In the genomic region with DNA sequence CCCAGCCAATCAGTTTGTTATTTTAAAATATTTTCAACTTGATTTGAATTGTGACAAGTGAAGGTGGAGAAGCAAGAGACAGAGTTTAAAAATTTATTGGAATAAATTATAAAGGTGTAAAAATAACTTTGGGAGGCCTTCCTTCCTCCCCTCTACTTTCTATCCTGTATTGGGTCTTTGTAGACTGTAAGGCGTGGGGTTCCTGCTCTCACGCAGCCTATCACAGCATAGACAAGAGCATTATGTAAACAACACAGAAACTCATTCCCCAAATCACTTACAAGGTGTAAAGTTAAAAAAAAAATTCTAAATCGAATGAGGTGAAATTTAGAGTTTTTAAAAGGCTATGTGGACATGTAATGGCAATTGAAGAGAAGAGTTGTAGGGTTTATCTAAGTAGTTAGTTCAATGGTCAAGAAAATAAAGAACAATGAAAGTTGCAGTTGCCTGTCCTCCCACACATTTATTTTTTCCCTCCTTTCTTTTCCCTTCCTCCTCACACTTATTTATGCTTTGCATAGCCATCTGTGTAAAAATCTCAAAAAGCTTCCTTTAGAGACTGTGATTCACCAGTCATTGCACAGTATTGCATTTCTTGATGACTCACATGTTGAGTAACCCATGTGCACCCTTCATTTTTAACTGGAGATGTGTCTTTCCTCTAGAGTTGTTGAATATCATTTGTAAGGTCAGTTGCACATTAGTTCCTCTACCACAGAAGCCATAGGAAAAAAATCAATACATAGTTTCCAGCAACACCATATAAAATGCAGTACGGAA, we compare ENCODE assay signal across 8 cellular contexts.
DNase-seq lines count a peak whose midpoint lies in the region; ATAC-seq, FAIRE-seq and TF ChIP-seq lines count a peak whose summit lies in the region.

No MANE protein-coding gene starts in this region.

- intact Hi-C loops in Right ventricle myocardium superior (cut with DNase I) (no loop called here), cardiac septum (cut with DNase I) (no loop called here)

- no peak for FAIRE-seq in urothelium cell line (lab: Jason Lieb, UNC)

- peak; percentile 15 for DNase-seq in Right ventricle myocardium superior
- no peak for DNase-seq in cardiac septum (ENCODE audit: low spot score)
- peak in 1 of 2 experiments; percentile 84 for DNase-seq in SJSA1 (ENCODE audit: low read depth in 1 of 2, low spot score in 2 of 2)
- DNase-seq in fibroblast of villous mesenchyme (ENCODE audit: low read depth), result peak; percentile 96
- DNase-seq in urothelium cell line (ENCODE audit: low spot score), result peak; percentile 60
- DNase-seq in DMS114 treated with DMSO at 0.1 percent for 48 hours (lab: John Stamatoyannopoulos, UW; ENCODE audit: unreplicated experiment), result no peak
- DNase-seq in NCI-H1436 treated with DMSO at 0.1 percent for 48 hours (lab: John Stamatoyannopoulos, UW), result no peak

- peaks cover 21% of the 10 kb centered on the region for H3K4me1 ChIP-seq in SJSA1 (replicated peaks)

- H3K27ac ChIP-seq in SJSA1, result peak overlapping the region; percentile 94

- H3K9me3 ChIP-seq in SJSA1 (replicated peaks), result no peaks in the 10 kb centered on the region

- H3K36me3 ChIP-seq in SJSA1, result peaks cover 23% of the 10 kb centered on the region

- no peaks in the 10 kb centered on the region for H3K27me3 ChIP-seq in SJSA1 (replicated peaks)

- no peak for TF ChIP-seq CTCF in fibroblast of villous mesenchyme (IDR thresholded peaks at IDR 0.05; ENCODE audit: insufficient read depth, low read depth, low read length)

- ATAC-seq in Right ventricle myocardium superior (ENCODE audit: poor library complexity), result no peak
- ATAC-seq in GM19455 (IDR thresholded peaks at IDR 0.05; ENCODE audit: unreplicated experiment), result no peak

- H3K4me3 ChIP-seq in SJSA1 (no peak overlapping the region), fibroblast of villous mesenchyme (ENCODE audit: low read depth, low read length) (no peak overlapping the region)

Comparison
In these comparisons a context has a peak if more than half of its experiments do, and no peak if none do; other contexts are left out.
1. DNase-seq: peak in Right ventricle myocardium superior (single experiment), fibroblast of villous mesenchyme (single experiment) and urothelium cell line (single experiment); none in cardiac septum (single experiment), DMS114 treated with DMSO at 0.1 percent for 48 hours (single experiment) and NCI-H1436 treated with DMSO at 0.1 percent for 48 hours (single experiment).